In the genomic region with DNA sequence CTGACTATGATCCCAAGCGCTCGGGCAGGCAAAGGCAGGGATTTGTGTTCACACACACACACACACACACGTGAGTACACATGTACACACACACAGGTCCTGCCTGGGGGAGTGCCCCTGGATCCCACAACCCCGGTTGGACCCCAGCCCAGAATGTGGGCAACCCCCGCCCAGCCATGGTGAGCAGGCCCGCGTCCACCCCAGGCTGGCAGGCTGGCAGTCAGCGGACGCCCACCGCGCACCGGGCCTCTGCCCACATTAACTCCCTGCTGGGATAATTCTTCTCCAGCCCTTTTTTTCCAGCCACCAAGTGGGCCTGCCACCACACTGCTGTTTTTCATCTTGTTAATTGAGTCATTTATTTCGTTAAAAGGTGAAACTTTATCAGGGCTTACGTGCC, we compare ENCODE assay signal across 13 cellular contexts.
DNase-seq lines count a peak whose midpoint lies in the region; ATAC-seq and TF ChIP-seq lines count a peak whose summit lies in the region.
"Had no signal": no experiment of that assay in that cellular context is flagged by ENCODE, and none has a peak within 500 bp of the region (broad histone marks: within the 10 kb centered on the region; RNA-seq: fewer than 3 reads in every experiment).

No MANE protein-coding gene starts in this region.

- H3K27me3 Mint-ChIP-seq in natural killer cell treated with Interleukin-12 subunit alpha and Interleukin-12 subunit beta and Interleukin-15 and Interleukin-18, amount 100 ng/mL, for 72 hours, result no peaks in the 10 kb centered on the region
- no peaks in the 10 kb centered on the region for H3K27me3 Mint-ChIP-seq in natural killer cell (ENCODE audit: low read depth in 2 of 2)
- H3K27me3 Mint-ChIP-seq: CD8-positive, alpha-beta memory T cell had no signal

- no peaks in the 10 kb centered on the region for H3K9me3 Mint-ChIP-seq in natural killer cell treated with Interleukin-12 subunit alpha and Interleukin-12 subunit beta and Interleukin-15 and Interleukin-18, amount 100 ng/mL, for 72 hours
- no peaks in the 10 kb centered on the region for H3K9me3 Mint-ChIP-seq in natural killer cell
- H3K9me3 Mint-ChIP-seq: CD8-positive, alpha-beta memory T cell had no signal

- no peak overlapping the region for H3K4me3 Mint-ChIP-seq in natural killer cell treated with Interleukin-12 subunit alpha and Interleukin-12 subunit beta and Interleukin-15 and Interleukin-18, amount 100 ng/mL, for 72 hours
- H3K4me3 Mint-ChIP-seq in natural killer cell, result no peak overlapping the region
- H3K4me3 Mint-ChIP-seq: CD8-positive, alpha-beta memory T cell had no signal

- DNase-seq in NCI-H1092 treated with DMSO at 0.1 percent for 48 hours (lab: John Stamatoyannopoulos, UW) (peak; percentile 61), NCI-H1092 (lab: John Stamatoyannopoulos, UW) (no peak), natural killer cell (no peak), NCI-H748 (lab: John Stamatoyannopoulos, UW; ENCODE audit: unreplicated experiment) (peak; percentile 81), retina (peak; percentile 36), dermis blood vessel endothelial cell (no peak)
- DNase-seq in natural killer cell treated with Interleukin-12 subunit alpha and Interleukin-12 subunit beta and Interleukin-15 and Interleukin-18, amount 100 ng/mL, for 72 hours (ENCODE audit: low spot score), result no peak
- DNase-seq in stimulated activated CD4-positive, alpha-beta T cell treated with anti-CD3 and anti-CD28 coated beads, Interleukin-1b, Interleukin-23, amount 100 ng/mL, for 48 hours, result no peak
- DNase-seq: AML-193; CD8-positive, alpha-beta memory T cell; DMS53 had no signal

- no peak overlapping the region for H3K27ac Mint-ChIP-seq in natural killer cell treated with Interleukin-12 subunit alpha and Interleukin-12 subunit beta and Interleukin-15 and Interleukin-18, amount 100 ng/mL, for 72 hours
- no peak overlapping the region for H3K27ac Mint-ChIP-seq in natural killer cell
- H3K27ac Mint-ChIP-seq: CD8-positive, alpha-beta memory T cell had no signal

- ATAC-seq in natural killer cell treated with Interleukin-12 subunit alpha and Interleukin-12 subunit beta and Interleukin-15 and Interleukin-18, amount 100 ng/mL, for 72 hours, result peak; percentile 34 to 37
- no peak for ATAC-seq in natural killer cell
- ATAC-seq: GM12878, HCT116 had no signal

- intact Hi-C loops in natural killer cell (cut with micrococcal nuclease), result no loop called here

- TF ChIP-seq CTCF in natural killer cell (IDR thresholded peaks at IDR 0.05), result no peak

- peaks cover 0 to 5% of the 10 kb centered on the region in 2 donors for H3K4me1 Mint-ChIP-seq in natural killer cell treated with Interleukin-12 subunit alpha and Interleukin-12 subunit beta and Interleukin-15 and Interleukin-18, amount 100 ng/mL, for 72 hours (ENCODE audit: low read depth in 2 of 2)
- no peaks in the 10 kb centered on the region for H3K4me1 Mint-ChIP-seq in natural killer cell

- H3K36me3 Mint-ChIP-seq in natural killer cell treated with Interleukin-12 subunit alpha and Interleukin-12 subunit beta and Interleukin-15 and Interleukin-18, amount 100 ng/mL, for 72 hours, result no peaks in the 10 kb centered on the region
- H3K36me3 Mint-ChIP-seq in natural killer cell, result no peaks in the 10 kb centered on the region
- H3K36me3 Mint-ChIP-seq: CD8-positive, alpha-beta memory T cell had no signal

Comparison
In these comparisons a context has a peak if more than half of its experiments do, and no peak if none do; other contexts are left out.
1. DNase-seq: peak in NCI-H1092 treated with DMSO at 0.1 percent for 48 hours (single experiment), NCI-H748 (single experiment) and retina (single experiment); none in NCI-H1092 (single experiment), natural killer cell treated with Interleukin-12 subunit alpha and Interleukin-12 subunit beta and Interleukin-15 and Interleukin-18, amount 100 ng/mL, for 72 hours (single experiment), natural killer cell (single experiment), dermis blood vessel endothelial cell (single experiment) and stimulated activated CD4-positive, alpha-beta T cell treated with anti-CD3 and anti-CD28 coated beads, Interleukin-1b, Interleukin-23, amount 100 ng/mL, for 48 hours (single experiment).
2. ATAC-seq: peak in natural killer cell treated with Interleukin-12 subunit alpha and Interleukin-12 subunit beta and Interleukin-15 and Interleukin-18, amount 100 ng/mL, for 72 hours (2 of 2); none in natural killer cell (0 of 3).